7 cellular contexts compared by ENCODE assay signal in genomic region chr1:198935371-198935921, GRCh38.
DNase-seq lines count a peak whose midpoint lies in the region; ATAC-seq lines count a peak whose summit lies in the region.

No MANE protein-coding gene starts in this region.

- no peak overlapping the region for H2BK12ac ChIP-seq in mesenchymal stem cell (ENCODE audit: low read length in 2 of 2)

- H2BK5ac ChIP-seq in mesenchymal stem cell (ENCODE audit: low read depth, low read length, poor library complexity, severe bottlenecking), result peak overlapping the region; percentile 53

- DNase-seq in NCI-H226 (peak; percentile 98), dermis microvascular lymphatic vessel endothelial cell (ENCODE audit: low read depth in 2 of 2) (peak; percentile 64 to 99), mesenchymal stem cell (peak; percentile 98)
- DNase-seq in activated CD4-positive, alpha-beta T cell treated with anti-CD3 and anti-CD28 coated beads for 24 hours (ENCODE audit: low read depth in 2 of 2), result peak; percentile 30 to 54
- peak; percentile 10 to 34 for DNase-seq in stimulated activated CD8-positive, alpha-beta memory T cell treated with anti-CD3 and anti-CD28 coated beads, Interleukin-15, amount 100 ng/mL, for 48 hours (ENCODE audit: low read depth in 2 of 2)

- H3K4me3 ChIP-seq in mesenchymal stem cell (ENCODE audit: insufficient read depth in 1 of 2, low read depth in 1 of 2, low read length in 2 of 2), result peak overlapping the region in 1 of 2 experiments; percentile 88

- H3K27me3 ChIP-seq in mesenchymal stem cell (ENCODE audit: control insufficient read depth in 1 of 2, insufficient read depth in 1 of 2, low read length in 2 of 2), result no peaks in the 10 kb centered on the region

- no peak overlapping the region for H3K4ac ChIP-seq in mesenchymal stem cell (ENCODE audit: low read depth in 1 of 2, low read length in 2 of 2)

- H4K91ac ChIP-seq in mesenchymal stem cell (ENCODE audit: low read length), result no peak overlapping the region

- 4% methylated on average over 6 of the region's 8 CpGs for WGBS in mesenchymal stem cell

- no peaks in the 10 kb centered on the region for H3K36me3 ChIP-seq in mesenchymal stem cell (ENCODE audit: control insufficient read depth in 1 of 2, insufficient read depth in 2 of 2, low read depth in 1 of 2, low read length in 2 of 2)

- H3K4me1 ChIP-seq in mesenchymal stem cell (ENCODE audit: control insufficient read depth, insufficient read depth, low read depth, low read length), result no peaks in the 10 kb centered on the region

- no peak overlapping the region for H2BK15ac ChIP-seq in mesenchymal stem cell (ENCODE audit: low read depth, poor library complexity, severe bottlenecking)

- H4K8ac ChIP-seq in mesenchymal stem cell (ENCODE audit: low read length), result no peak overlapping the region

- H2AFZ ChIP-seq in mesenchymal stem cell (ENCODE audit: low read depth, low read length), result no peak overlapping the region

- peak; percentile 45 for ATAC-seq in GM18868 (IDR thresholded peaks at IDR 0.05; ENCODE audit: unreplicated experiment)
- peak; percentile 44 for ATAC-seq in HG03108 (IDR thresholded peaks at IDR 0.05; ENCODE audit: unreplicated experiment)

- no peaks in the 10 kb centered on the region for H3K79me1 ChIP-seq in mesenchymal stem cell (replicated peaks; ENCODE audit: low read length, poor library complexity, severe bottlenecking)

- H3K9me3 ChIP-seq in mesenchymal stem cell (ENCODE audit: control insufficient read depth, low read length), result no peaks in the 10 kb centered on the region

- H3K18ac ChIP-seq in mesenchymal stem cell (ENCODE audit: low read depth in 1 of 2, low read length in 2 of 2), result peak overlapping the region in 1 of 2 experiments; percentile 33

- H3K27ac ChIP-seq in mesenchymal stem cell (ENCODE audit: low read length, poor library complexity, severe bottlenecking), result peak overlapping the region; percentile 96

- H2BK120ac ChIP-seq in mesenchymal stem cell (ENCODE audit: low read depth, low read length), result no peak overlapping the region

- H3K4me2 ChIP-seq in mesenchymal stem cell (ENCODE audit: low read length, poor library complexity, severe bottlenecking), result peak overlapping the region; percentile 53

- H3K14ac ChIP-seq in mesenchymal stem cell (ENCODE audit: low read length in 2 of 2), result no peak overlapping the region

- no peak overlapping the region for H3K23ac ChIP-seq in mesenchymal stem cell (ENCODE audit: low read length in 2 of 2)

- H3K9ac ChIP-seq in mesenchymal stem cell (ENCODE audit: low read length), result peak overlapping the region; percentile 85

- no peak overlapping the region for H2AK5ac ChIP-seq in mesenchymal stem cell (ENCODE audit: low read length, severe bottlenecking)

Comparison
In these comparisons a context has a peak if more than half of its experiments do, and no peak if none do; other contexts are left out.
1. DNase-seq: peak in every context shown above with its lines; median percentile 98 in NCI-H226; 98 in mesenchymal stem cell; 82 in dermis microvascular lymphatic vessel endothelial cell; 42 in activated CD4-positive, alpha-beta T cell treated with anti-CD3 and anti-CD28 coated beads for 24 hours; 22 in stimulated activated CD8-positive, alpha-beta memory T cell treated with anti-CD3 and anti-CD28 coated beads, Interleukin-15, amount 100 ng/mL, for 48 hours.